ENCODE assay signal across 1 cellular context in the genomic region with DNA sequence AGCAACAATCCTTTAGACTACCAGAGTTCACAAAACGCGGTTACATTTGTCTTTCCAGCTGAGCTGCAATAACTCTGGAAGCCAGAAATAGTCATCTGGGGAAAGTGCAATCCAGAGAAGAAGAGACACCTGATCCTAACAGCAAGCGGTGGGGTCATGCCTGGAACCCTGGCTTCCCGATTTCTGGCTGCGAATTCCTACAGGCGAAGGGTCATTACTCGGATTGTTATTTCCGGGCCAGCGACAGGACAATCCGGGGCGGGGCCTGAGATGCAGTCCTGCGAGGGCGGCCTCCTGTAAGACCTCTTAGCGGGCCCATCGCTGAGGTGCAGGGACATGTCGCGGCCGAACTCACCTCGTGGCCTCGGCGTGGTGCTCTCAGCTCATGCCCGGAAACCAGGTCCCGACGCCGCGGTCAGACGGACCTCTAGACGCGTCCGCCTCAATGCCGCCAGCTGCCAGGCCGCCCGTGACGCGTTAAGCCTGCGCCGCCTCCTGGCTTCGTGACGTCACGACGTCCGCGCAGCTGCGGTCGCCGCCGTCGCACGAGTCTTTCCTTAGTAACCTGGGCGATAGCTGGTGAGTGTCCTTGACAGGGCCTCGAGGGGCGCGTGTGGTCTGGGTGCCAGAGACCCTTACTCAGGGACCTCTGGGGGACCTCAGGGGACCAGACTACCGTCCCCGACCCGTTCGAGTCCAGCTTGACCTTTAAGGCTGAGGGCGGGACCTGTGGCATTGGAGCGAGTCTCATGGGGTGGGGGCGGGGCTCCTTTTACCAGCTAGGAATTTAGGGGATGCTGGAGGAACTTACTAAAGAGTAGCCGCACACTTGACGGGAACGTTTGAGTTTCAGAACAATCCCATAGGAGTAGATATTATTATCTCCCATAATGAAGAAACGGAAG.
TF ChIP-seq lines count a peak whose summit lies in the region.

A gene with protein sequence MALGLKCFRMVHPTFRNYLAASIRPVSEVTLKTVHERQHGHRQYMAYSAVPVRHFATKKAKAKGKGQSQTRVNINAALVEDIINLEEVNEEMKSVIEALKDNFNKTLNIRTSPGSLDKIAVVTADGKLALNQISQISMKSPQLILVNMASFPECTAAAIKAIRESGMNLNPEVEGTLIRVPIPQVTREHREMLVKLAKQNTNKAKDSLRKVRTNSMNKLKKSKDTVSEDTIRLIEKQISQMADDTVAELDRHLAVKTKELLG (plus strand): TSS at position 523 of the 905 bp plus-strand sequence. CDS start 6,010 bp downstream, outside the sequence.
A gene with protein sequence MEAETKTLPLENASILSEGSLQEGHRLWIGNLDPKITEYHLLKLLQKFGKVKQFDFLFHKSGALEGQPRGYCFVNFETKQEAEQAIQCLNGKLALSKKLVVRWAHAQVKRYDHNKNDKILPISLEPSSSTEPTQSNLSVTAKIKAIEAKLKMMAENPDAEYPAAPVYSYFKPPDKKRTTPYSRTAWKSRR (minus strand): TSS at position 481 of the 905 bp plus-strand sequence. CDS start 3,348 bp downstream, outside the sequence.

TF ChIP-seq in GM12878, 131 proteins besides CTCF, POLR2A, EP300 and RAD21 (continued from another document and continues in another):
- TF ChIP-seq, protein P1, sequence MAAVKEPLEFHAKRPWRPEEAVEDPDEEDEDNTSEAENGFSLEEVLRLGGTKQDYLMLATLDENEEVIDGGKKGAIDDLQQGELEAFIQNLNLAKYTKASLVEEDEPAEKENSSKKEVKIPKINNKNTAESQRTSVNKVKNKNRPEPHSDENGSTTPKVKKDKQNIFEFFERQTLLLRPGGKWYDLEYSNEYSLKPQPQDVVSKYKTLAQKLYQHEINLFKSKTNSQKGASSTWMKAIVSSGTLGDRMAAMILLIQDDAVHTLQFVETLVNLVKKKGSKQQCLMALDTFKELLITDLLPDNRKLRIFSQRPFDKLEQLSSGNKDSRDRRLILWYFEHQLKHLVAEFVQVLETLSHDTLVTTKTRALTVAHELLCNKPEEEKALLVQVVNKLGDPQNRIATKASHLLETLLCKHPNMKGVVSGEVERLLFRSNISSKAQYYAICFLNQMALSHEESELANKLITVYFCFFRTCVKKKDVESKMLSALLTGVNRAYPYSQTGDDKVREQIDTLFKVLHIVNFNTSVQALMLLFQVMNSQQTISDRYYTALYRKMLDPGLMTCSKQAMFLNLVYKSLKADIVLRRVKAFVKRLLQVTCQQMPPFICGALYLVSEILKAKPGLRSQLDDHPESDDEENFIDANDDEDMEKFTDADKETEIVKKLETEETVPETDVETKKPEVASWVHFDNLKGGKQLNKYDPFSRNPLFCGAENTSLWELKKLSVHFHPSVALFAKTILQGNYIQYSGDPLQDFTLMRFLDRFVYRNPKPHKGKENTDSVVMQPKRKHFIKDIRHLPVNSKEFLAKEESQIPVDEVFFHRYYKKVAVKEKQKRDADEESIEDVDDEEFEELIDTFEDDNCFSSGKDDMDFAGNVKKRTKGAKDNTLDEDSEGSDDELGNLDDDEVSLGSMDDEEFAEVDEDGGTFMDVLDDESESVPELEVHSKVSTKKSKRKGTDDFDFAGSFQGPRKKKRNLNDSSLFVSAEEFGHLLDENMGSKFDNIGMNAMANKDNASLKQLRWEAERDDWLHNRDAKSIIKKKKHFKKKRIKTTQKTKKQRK (IDR thresholded peaks at IDR 0.05; ENCODE audit: low read depth, low read length): no peak
- TF ChIP-seq IKZF2 (IDR thresholded peaks at IDR 0.05) (peak in 1 of 2 experiments; percentile 56; a peak in 1 of 4 replicates), ETV6 (conservative IDR thresholded peaks at IDR 0.05 in 1 of 2, IDR thresholded peaks at IDR 0.05 in 1 of 2; ENCODE audit: borderline replicate concordance in 1 of 2, low read depth in 1 of 2) (no peak), TARDBP (IDR thresholded peaks at IDR 0.05; ENCODE audit: borderline replicate concordance) (peak; percentile 81), GABPA (IDR thresholded peaks at IDR 0.05; ENCODE audit: low read depth) (peak; percentile 30; the same call in 1 of the 2 replicates), BCL11A (IDR thresholded peaks at IDR 0.05; ENCODE audit: low read depth, low read length) (no peak), RFX5 (IDR thresholded peaks at IDR 0.05; ENCODE audit: low read depth, low read length) (peak; percentile 73; the same call in 1 of the 2 replicates), CREM (IDR thresholded peaks at IDR 0.05; ENCODE audit: low read depth) (peak; percentile 100), NR2C2 (IDR thresholded peaks at IDR 0.05; ENCODE audit: borderline replicate concordance, control insufficient read depth, insufficient read length, low read depth) (no peak), POU2F2 (IDR thresholded peaks at IDR 0.05; ENCODE audit: borderline replicate concordance, low read depth, low read length) (0 out of 3 replicates have a peak, but pooled peaks have one; percentile 39), LARP7 (IDR thresholded peaks at IDR 0.05) (peak; percentile 91; the same call in 1 of the 2 replicates), MEF2A (IDR thresholded peaks at IDR 0.05; ENCODE audit: insufficient read depth, low read depth, low read length) (no peak), ZNF622 (IDR thresholded peaks at IDR 0.05) (no peak), FOS (IDR thresholded peaks at IDR 0.05; ENCODE audit: borderline replicate concordance, extremely low read depth, insufficient read length) (no peak), KAT2A (conservative IDR thresholded peaks at IDR 0.05; ENCODE audit: control insufficient read depth, low read depth, low read length) (no peak), RB1 (IDR thresholded peaks at IDR 0.05; ENCODE audit: borderline replicate concordance) (peak; percentile 42; the same call in 1 of the 2 replicates), FOXK2 (IDR thresholded peaks at IDR 0.05) (no peak), GATAD2B (conservative IDR thresholded peaks at IDR 0.05; ENCODE audit: low read depth) (0 out of 2 replicates have a peak, but pooled peaks have one; percentile 53), STAT3 (IDR thresholded peaks at IDR 0.05; ENCODE audit: low read depth, low read length) (no peak), SMARCA5 (IDR thresholded peaks at IDR 0.05) (no peak), MEF2B (IDR thresholded peaks at IDR 0.05; ENCODE audit: partially characterized antibody, poor library complexity, severe bottlenecking) (no peak), SMAD1 (IDR thresholded peaks at IDR 0.05; ENCODE audit: low read depth, partially characterized antibody) (no peak), POLR2AphosphoS2 (IDR thresholded peaks at IDR 0.05; ENCODE audit: low read depth, low read length) (peak; percentile 68), MYC (IDR thresholded peaks at IDR 0.05; ENCODE audit: insufficient read depth, insufficient read length, insufficient replicate concordance, low read length, severe bottlenecking) (peak; percentile 85), ZBED1 (IDR thresholded peaks at IDR 0.05; ENCODE audit: borderline replicate concordance) (peak; percentile 62)
- TF ChIP-seq, protein P2, sequence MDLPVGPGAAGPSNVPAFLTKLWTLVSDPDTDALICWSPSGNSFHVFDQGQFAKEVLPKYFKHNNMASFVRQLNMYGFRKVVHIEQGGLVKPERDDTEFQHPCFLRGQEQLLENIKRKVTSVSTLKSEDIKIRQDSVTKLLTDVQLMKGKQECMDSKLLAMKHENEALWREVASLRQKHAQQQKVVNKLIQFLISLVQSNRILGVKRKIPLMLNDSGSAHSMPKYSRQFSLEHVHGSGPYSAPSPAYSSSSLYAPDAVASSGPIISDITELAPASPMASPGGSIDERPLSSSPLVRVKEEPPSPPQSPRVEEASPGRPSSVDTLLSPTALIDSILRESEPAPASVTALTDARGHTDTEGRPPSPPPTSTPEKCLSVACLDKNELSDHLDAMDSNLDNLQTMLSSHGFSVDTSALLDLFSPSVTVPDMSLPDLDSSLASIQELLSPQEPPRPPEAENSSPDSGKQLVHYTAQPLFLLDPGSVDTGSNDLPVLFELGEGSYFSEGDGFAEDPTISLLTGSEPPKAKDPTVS (IDR thresholded peaks at IDR 0.05; ENCODE audit: low read depth, low read length): no peak
- TF ChIP-seq, protein P3, sequence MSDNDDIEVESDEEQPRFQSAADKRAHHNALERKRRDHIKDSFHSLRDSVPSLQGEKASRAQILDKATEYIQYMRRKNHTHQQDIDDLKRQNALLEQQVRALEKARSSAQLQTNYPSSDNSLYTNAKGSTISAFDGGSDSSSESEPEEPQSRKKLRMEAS (IDR thresholded peaks at IDR 0.05; ENCODE audit: low read depth, low read length): peak; percentile 79
- TF ChIP-seq, protein P4, sequence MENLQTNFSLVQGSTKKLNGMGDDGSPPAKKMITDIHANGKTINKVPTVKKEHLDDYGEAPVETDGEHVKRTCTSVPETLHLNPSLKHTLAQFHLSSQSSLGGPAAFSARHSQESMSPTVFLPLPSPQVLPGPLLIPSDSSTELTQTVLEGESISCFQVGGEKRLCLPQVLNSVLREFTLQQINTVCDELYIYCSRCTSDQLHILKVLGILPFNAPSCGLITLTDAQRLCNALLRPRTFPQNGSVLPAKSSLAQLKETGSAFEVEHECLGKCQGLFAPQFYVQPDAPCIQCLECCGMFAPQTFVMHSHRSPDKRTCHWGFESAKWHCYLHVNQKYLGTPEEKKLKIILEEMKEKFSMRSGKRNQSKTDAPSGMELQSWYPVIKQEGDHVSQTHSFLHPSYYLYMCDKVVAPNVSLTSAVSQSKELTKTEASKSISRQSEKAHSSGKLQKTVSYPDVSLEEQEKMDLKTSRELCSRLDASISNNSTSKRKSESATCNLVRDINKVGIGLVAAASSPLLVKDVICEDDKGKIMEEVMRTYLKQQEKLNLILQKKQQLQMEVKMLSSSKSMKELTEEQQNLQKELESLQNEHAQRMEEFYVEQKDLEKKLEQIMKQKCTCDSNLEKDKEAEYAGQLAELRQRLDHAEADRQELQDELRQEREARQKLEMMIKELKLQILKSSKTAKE (IDR thresholded peaks at IDR 0.05; ENCODE audit: low read depth, poor library complexity, severe bottlenecking): no peak
- TF ChIP-seq, protein P5, sequence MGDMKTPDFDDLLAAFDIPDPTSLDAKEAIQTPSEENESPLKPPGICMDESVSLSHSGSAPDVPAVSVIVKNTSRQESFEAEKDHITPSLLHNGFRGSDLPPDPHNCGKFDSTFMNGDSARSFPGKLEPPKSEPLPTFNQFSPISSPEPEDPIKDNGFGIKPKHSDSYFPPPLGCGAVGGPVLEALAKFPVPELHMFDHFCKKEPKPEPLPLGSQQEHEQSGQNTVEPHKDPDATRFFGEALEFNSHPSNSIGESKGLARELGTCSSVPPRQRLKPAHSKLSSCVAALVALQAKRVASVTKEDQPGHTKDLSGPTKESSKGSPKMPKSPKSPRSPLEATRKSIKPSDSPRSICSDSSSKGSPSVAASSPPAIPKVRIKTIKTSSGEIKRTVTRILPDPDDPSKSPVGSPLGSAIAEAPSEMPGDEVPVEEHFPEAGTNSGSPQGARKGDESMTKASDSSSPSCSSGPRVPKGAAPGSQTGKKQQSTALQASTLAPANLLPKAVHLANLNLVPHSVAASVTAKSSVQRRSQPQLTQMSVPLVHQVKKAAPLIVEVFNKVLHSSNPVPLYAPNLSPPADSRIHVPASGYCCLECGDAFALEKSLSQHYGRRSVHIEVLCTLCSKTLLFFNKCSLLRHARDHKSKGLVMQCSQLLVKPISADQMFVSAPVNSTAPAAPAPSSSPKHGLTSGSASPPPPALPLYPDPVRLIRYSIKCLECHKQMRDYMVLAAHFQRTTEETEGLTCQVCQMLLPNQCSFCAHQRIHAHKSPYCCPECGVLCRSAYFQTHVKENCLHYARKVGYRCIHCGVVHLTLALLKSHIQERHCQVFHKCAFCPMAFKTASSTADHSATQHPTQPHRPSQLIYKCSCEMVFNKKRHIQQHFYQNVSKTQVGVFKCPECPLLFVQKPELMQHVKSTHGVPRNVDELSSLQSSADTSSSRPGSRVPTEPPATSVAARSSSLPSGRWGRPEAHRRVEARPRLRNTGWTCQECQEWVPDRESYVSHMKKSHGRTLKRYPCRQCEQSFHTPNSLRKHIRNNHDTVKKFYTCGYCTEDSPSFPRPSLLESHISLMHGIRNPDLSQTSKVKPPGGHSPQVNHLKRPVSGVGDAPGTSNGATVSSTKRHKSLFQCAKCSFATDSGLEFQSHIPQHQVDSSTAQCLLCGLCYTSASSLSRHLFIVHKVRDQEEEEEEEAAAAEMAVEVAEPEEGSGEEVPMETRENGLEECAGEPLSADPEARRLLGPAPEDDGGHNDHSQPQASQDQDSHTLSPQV (IDR thresholded peaks at IDR 0.05): no peak; the same call in 1 of the 2 replicates
- TF ChIP-seq, protein P6, sequence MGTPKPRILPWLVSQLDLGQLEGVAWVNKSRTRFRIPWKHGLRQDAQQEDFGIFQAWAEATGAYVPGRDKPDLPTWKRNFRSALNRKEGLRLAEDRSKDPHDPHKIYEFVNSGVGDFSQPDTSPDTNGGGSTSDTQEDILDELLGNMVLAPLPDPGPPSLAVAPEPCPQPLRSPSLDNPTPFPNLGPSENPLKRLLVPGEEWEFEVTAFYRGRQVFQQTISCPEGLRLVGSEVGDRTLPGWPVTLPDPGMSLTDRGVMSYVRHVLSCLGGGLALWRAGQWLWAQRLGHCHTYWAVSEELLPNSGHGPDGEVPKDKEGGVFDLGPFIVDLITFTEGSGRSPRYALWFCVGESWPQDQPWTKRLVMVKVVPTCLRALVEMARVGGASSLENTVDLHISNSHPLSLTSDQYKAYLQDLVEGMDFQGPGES (IDR thresholded peaks at IDR 0.05): no peak
- TF ChIP-seq, protein P7, sequence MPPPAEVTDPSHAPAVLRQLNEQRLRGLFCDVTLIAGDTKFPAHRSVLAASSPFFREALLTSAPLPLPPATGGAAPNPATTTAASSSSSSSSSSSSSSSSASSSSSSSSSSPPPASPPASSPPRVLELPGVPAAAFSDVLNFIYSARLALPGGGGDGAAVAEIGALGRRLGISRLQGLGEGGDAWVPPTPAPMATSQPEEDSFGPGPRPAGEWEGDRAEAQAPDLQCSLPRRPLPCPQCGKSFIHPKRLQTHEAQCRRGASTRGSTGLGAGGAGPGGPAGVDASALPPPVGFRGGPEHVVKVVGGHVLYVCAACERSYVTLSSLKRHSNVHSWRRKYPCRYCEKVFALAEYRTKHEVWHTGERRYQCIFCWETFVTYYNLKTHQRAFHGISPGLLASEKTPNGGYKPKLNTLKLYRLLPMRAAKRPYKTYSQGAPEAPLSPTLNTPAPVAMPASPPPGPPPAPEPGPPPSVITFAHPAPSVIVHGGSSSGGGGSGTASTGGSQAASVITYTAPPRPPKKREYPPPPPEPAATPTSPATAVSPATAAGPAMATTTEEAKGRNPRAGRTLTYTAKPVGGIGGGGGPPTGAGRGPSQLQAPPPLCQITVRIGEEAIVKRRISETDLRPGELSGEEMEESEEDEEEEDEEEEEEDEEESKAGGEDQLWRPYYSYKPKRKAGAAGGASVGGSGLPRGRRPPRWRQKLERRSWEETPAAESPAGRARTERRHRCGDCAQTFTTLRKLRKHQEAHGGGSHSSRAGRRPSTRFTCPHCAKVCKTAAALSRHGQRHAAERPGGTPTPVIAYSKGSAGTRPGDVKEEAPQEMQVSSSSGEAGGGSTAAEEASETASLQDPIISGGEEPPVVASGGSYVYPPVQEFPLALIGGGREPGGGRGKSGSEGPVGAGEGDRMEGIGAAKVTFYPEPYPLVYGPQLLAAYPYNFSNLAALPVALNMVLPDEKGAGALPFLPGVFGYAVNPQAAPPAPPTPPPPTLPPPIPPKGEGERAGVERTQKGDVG (CRISPR knock-in tag; IDR thresholded peaks at IDR 0.05): no peak
- TF ChIP-seq, protein P8, sequence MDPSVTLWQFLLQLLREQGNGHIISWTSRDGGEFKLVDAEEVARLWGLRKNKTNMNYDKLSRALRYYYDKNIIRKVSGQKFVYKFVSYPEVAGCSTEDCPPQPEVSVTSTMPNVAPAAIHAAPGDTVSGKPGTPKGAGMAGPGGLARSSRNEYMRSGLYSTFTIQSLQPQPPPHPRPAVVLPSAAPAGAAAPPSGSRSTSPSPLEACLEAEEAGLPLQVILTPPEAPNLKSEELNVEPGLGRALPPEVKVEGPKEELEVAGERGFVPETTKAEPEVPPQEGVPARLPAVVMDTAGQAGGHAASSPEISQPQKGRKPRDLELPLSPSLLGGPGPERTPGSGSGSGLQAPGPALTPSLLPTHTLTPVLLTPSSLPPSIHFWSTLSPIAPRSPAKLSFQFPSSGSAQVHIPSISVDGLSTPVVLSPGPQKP (IDR thresholded peaks at IDR 0.05; ENCODE audit: low read depth, low read length): peak; percentile 49
